ENCODE assay signal across 10 cellular contexts in the genomic region with DNA sequence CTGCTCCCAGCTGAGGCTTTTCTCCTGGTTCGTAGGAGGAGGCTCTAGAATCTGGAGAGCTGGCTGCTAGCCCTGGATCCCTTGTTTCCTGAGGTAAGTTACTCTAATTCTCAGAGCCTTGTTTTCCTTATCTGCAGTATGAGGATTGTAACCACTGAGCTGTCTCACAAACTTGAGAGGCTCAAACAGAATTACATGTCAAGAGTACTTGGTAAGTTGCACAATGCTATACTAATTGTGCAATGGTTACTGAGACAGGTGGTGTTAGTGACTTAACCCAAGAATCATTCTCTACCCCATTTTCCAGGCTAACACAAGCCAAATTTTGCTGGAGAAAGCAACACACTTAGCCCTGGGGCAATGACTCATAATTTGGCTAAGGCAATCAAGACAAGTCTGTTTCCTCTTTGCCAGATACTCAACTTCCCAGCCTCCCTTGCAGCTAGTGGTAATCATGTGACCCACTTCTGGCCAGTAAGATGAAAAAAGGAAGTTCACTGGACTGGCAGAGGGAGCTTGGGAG.
DNase-seq lines count a peak whose midpoint lies in the region; ATAC-seq, FAIRE-seq and TF ChIP-seq lines count a peak whose summit lies in the region.
"Had no signal": no experiment of that assay in that cellular context is flagged by ENCODE, and none has a peak within 500 bp of the region (broad histone marks: within the 10 kb centered on the region; RNA-seq: fewer than 3 reads in every experiment).

No MANE protein-coding gene starts in this region.

- no peak for DNase-seq in GM12892 (ENCODE audit: insufficient read length)
- DNase-seq in NOMO-1 (lab: John Stamatoyannopoulos, UW; ENCODE audit: unreplicated experiment in 2 of 2) = peak; percentile 51 to 73
- peak; percentile 37 for DNase-seq in epidermal melanocyte (ENCODE audit: insufficient read length, low spot score)
- DNase-seq in trophoblast cell = peak; percentile 89 to 100
- DNase-seq in activated CD4-positive, alpha-beta T cell treated with anti-CD3 and anti-CD28 coated beads for 1 hour = no peak
- DNase-seq in NCI-H2107 treated with DMSO at 0.1 percent for 48 hours (lab: John Stamatoyannopoulos, UW; ENCODE audit: unreplicated experiment) = no peak
- DNase-seq: activated CD8-positive, alpha-beta memory T cell treated with anti-CD3 and anti-CD28 coated beads, Interleukin-2, amount 50 U/mL, for 48 hours; stimulated activated naive B cell treated with anti-CD40 and anti-IgM and Interleukin-4, amounts not matched to agents 10 μg/mL and 1 μg/mL and 100 μg/mL, for 72 hours had no signal

- no peak overlapping the region for H3K4me3 ChIP-seq in trophoblast cell (ENCODE audit: low read depth, low read length)

- H3K14ac ChIP-seq in trophoblast cell (ENCODE audit: low read length) = peak overlapping the region; percentile 54

- no peak for TF ChIP-seq POLR2A in GM12892 (IDR thresholded peaks at IDR 0.05; ENCODE audit: low read depth, low read length)

- peak overlapping the region; percentile 92 for H4K91ac ChIP-seq in trophoblast cell (ENCODE audit: low read depth, low read length)

- WGBS in trophoblast cell (ENCODE audit: extremely low coverage, insufficient coverage, insufficient read length) = no CpG with 5 or more reads among the region's 1 CpG

- peaks cover 50 to 73% of the 10 kb centered on the region in 2 experiments for H3K4me1 ChIP-seq in trophoblast cell (ENCODE audit: control insufficient read depth in 1 of 2, insufficient read depth in 2 of 2, low read length in 2 of 2)

- H3K27me3 ChIP-seq in trophoblast cell (ENCODE audit: insufficient read depth, low read length) = no peaks in the 10 kb centered on the region

- H4K8ac ChIP-seq in trophoblast cell (ENCODE audit: low read depth, low read length) = peak overlapping the region; percentile 23

- H3K23ac ChIP-seq in trophoblast cell (ENCODE audit: low read length) = no peak overlapping the region

- H2AFZ ChIP-seq in trophoblast cell (ENCODE audit: insufficient read depth, low read length, poor library complexity) = no peak overlapping the region

- peaks cover 58% of the 10 kb centered on the region for H3K79me1 ChIP-seq in trophoblast cell (ENCODE audit: low read length)

- peak overlapping the region; percentile 84 for H3K4ac ChIP-seq in trophoblast cell (ENCODE audit: low read depth, low read length)

- H4K12ac ChIP-seq in trophoblast cell (ENCODE audit: low read depth, low read length) = no peak overlapping the region

- peaks cover 0 to 5% of the 10 kb centered on the region in 2 experiments for H3K36me3 ChIP-seq in trophoblast cell (ENCODE audit: control insufficient read depth in 1 of 2, insufficient read depth in 2 of 2, low read length in 2 of 2)

- H3K18ac ChIP-seq in trophoblast cell (ENCODE audit: low read length) = peak overlapping the region; percentile 86

- no peak for ATAC-seq in HG03175 (IDR thresholded peaks at IDR 0.05; ENCODE audit: unreplicated experiment)
- no peak for ATAC-seq in GM21529 (IDR thresholded peaks at IDR 0.05; ENCODE audit: unreplicated experiment)
- ATAC-seq: stimulated activated naive B cell treated with anti-CD40 and anti-IgM and Interleukin-4, amounts not matched to agents 10 μg/mL and 1 μg/mL and 100 μg/mL, for 72 hours had no signal

- peaks cover 22% of the 10 kb centered on the region for H3K79me2 ChIP-seq in trophoblast cell (ENCODE audit: control insufficient read depth, insufficient read depth, low read length, poor library complexity)

- no peak overlapping the region for H3K9ac ChIP-seq in trophoblast cell (ENCODE audit: low read length)

- H2BK5ac ChIP-seq in trophoblast cell (ENCODE audit: low read depth, low read length, poor library complexity) = peak overlapping the region; percentile 87

- peak; percentile 81 for FAIRE-seq in GM12892 (lab: Jason Lieb, UNC)

- H2AK5ac ChIP-seq in trophoblast cell (ENCODE audit: low read length) = peak overlapping the region; percentile 84

- no peaks in the 10 kb centered on the region for H3K9me3 ChIP-seq in trophoblast cell (ENCODE audit: insufficient read depth, low read depth, low read length)

- H2BK120ac ChIP-seq in trophoblast cell (ENCODE audit: insufficient read depth, low read length, poor library complexity) = peak overlapping the region; percentile 85

- peak overlapping the region; percentile 77 for H2BK12ac ChIP-seq in trophoblast cell (ENCODE audit: low read length)

- peak overlapping the region; percentile 86 for H3K27ac ChIP-seq in trophoblast cell (ENCODE audit: low read depth, low read length)

- no peak overlapping the region for H3K4me2 ChIP-seq in trophoblast cell (ENCODE audit: low read length)

Comparison
In these comparisons a context has a peak if more than half of its experiments do, and no peak if none do; other contexts are left out.
1. DNase-seq: peak in NOMO-1 (2 of 2), epidermal melanocyte (single experiment) and trophoblast cell (2 of 2); none in GM12892 (single experiment), activated CD4-positive, alpha-beta T cell treated with anti-CD3 and anti-CD28 coated beads for 1 hour (single experiment) and NCI-H2107 treated with DMSO at 0.1 percent for 48 hours (single experiment).